ENCODE assay signal across 1 cellular context in the genomic region with DNA sequence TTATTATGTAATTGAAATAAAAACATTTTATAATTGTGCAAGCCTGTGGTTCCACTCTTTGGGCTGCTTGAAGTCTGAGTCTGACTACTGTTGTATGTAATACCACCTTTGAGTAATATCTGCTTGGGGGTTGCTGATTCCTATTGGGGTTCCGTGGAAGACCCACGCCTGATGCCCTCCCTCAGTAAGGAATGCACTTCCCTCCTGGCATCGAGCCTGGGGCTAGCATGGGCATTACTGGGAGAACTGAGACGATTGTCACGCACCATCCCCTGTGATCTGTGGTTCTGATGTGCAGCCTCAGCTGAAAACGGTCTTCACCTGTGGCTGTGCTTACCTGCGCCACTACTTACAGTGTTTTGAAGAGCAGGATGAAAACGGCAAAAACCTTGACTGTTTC.
TF ChIP-seq lines count a peak whose summit lies in the region.

No MANE protein-coding gene starts in this region.

TF ChIP-seq in IMR-90, 13 proteins besides CTCF, POLR2A, EP300 and RAD21:
- TF ChIP-seq NFE2L2 (IDR thresholded peaks at IDR 0.05; ENCODE audit: low read depth, low read length), result no peak
- TF ChIP-seq FOS (IDR thresholded peaks at IDR 0.05; ENCODE audit: low read depth, low read length), result no peak
- TF ChIP-seq CHD1 (IDR thresholded peaks at IDR 0.05; ENCODE audit: low read depth, low read length), result no peak
- TF ChIP-seq BHLHE40 (IDR thresholded peaks at IDR 0.05; ENCODE audit: low read depth, low read length), result no peak
- TF ChIP-seq, protein P1, sequence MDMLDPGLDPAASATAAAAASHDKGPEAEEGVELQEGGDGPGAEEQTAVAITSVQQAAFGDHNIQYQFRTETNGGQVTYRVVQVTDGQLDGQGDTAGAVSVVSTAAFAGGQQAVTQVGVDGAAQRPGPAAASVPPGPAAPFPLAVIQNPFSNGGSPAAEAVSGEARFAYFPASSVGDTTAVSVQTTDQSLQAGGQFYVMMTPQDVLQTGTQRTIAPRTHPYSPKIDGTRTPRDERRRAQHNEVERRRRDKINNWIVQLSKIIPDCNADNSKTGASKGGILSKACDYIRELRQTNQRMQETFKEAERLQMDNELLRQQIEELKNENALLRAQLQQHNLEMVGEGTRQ (IDR thresholded peaks at IDR 0.05; ENCODE audit: low read depth, low read length), result no peak
- no peak for TF ChIP-seq MXI1 (IDR thresholded peaks at IDR 0.05; ENCODE audit: borderline replicate concordance, low read depth, low read length)
- no peak for TF ChIP-seq MAZ (IDR thresholded peaks at IDR 0.05; ENCODE audit: borderline replicate concordance, low read depth, low read length)
- peak; percentile 59; the same call in 1 of the 2 replicates for TF ChIP-seq CEBPB (IDR thresholded peaks at IDR 0.05; ENCODE audit: low read depth, low read length)
